24 cellular contexts compared by ENCODE assay signal in the genomic region with DNA sequence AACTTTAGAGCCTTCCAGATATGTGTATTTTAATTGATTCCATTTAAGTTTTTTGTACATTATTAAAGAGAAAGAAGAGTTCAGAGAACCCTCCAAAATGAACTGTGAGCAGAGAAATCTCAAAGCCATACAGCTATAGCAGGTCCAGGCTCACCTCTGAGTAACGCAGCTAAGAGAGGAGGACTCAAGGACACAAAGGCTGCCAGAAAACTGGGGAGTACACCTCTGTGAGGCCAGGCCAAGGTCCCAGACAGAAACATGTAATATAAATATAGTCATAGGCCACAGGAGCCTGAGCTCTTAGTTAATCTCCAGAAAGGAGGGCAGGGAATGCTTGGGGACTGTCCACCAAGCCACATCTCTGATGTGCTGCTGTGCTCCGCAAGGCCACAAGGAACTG.
"Had no signal": no experiment of that assay in that cellular context is flagged by ENCODE, and none has a peak within 500 bp of the region (broad histone marks: within the 10 kb centered on the region; RNA-seq: fewer than 3 reads in every experiment).

No MANE protein-coding gene starts in this region.

- H3K36me3 ChIP-seq: ovary, prostate gland, uterus had no signal

- H3K4me1 ChIP-seq: prostate gland, right lobe of liver, tibial nerve, uterus had no signal

- H3K9me3 ChIP-seq: heart left ventricle, ovary, prostate gland, right lobe of liver, tibial nerve, uterus had no signal

- H3K27ac ChIP-seq: ovary, prostate gland, right lobe of liver, tibial nerve, uterus had no signal

- H3K4me2 ChIP-seq: smooth muscle cell had no signal

- ATAC-seq: left lobe of liver; natural killer cell; right lobe of liver; stimulated activated memory B cell treated with anti-CD40 and anti-IgM and Interleukin-4, amounts not matched to agents 10 μg/mL and 1 μg/mL and 100 μg/mL, for 72 hours had no signal

- H3K4me3 ChIP-seq: heart left ventricle, lung, ovary, prostate gland, right lobe of liver, smooth muscle cell, tibial nerve, uterus had no signal

- H3K27me3 ChIP-seq: heart left ventricle, ovary, right lobe of liver, tibial nerve, uterus had no signal

- DNase-seq: heart left ventricle; hypothalamus; islet precursor cell; mesendoderm; naive B cell; natural killer cell; nephron progenitor cell; ovary; retina; right lobe of liver; stimulated activated CD4-positive, alpha-beta T cell treated with anti-CD3 and anti-CD28 coated beads, Interleukin-1b, Interleukin-23, amount 100 ng/mL, for 48 hours; stimulated activated CD4-positive, alpha-beta T cell treated with anti-CD3 and anti-CD28 coated beads, Interleukin-2, amount 100 ng/mL, for 48 hours; stimulated activated CD4-positive, alpha-beta T cell treated with anti-CD3 and anti-CD28 coated beads, Interleukin-4, amount 100 ng/mL, for 4 hours; stimulated activated CD8-positive, alpha-beta memory T cell treated with anti-CD3 and anti-CD28 coated beads, Interleukin-4, amount 100 ng/mL, for 48 hours; stimulated activated naive CD4-positive, alpha-beta T cell treated with Interleukin-2 at 50 U/mL for 16 hours; stimulated activated naive CD8-positive, alpha-beta T cell treated with anti-CD3 and anti-CD28 coated beads, Interleukin-15, amount 100 ng/mL, for 72 hours; substantia nigra; uterus had no signal
